In the genomic region with DNA sequence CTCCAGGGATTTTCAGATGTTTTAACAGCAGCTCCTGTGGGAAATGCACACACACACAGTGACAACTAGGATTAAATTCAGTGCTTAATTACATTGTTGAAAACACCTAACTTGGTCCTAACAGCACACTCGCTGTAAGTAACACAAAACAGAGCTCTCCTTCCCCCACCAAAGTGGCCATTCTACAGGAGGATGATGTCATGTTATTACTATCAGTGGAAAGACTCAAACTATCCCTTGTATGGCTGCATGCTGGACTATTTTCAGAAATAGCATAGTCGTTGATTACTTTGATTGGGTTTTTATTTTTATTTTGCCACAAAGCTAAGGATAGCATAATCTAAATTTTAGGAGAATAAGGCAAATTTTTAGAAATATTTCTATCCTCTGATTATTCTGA, we compare ENCODE assay signal across 36 cellular contexts.
"Had no signal": no experiment of that assay in that cellular context is flagged by ENCODE, and none has a peak within 500 bp of the region (broad histone marks: within the 10 kb centered on the region; RNA-seq: fewer than 3 reads in every experiment).

No MANE protein-coding gene starts in this region.

- H3K9me3 Mint-ChIP-seq: activated T-helper 1 cell treated with anti-CD3 and anti-CD28 coated beads, Interleukin-12 subunit alpha, Interleukin-12 subunit beta, Interleukin-2, Interleukin-4 antibody, amounts not matched to agents 30 ng/mL and 10 ng/mL and 1 ng/mL, durations not matched to agents 14 hours and 24 hours and 36 hours; activated T-helper 2 cell treated with anti-CD3 and anti-CD28 coated beads, Interferon-gamma antibody, Interleukin-2, Interleukin-4, amounts not matched to agents 10 μg/mL and 5 μg/mL and 100 μg/mL, durations not matched to agents 14 hours and 24 hours and 36 hours had no signal

- DNase-seq: activated B cell treated with CpG ODN at 0.5 μM for 24 hours; activated CD4-positive, alpha-beta memory T cell treated with anti-CD3 and anti-CD28 coated beads for 36 hours; activated CD4-positive, alpha-beta T cell treated with anti-CD3 and anti-CD28 coated beads for 48 hours; activated CD8-positive, alpha-beta memory T cell treated with anti-CD3 and anti-CD28 coated beads, Interleukin-2, amount 10 ng/mL, durations not matched to agents 7 days and 5 days; activated CD8-positive, alpha-beta memory T cell treated with anti-CD3 and anti-CD28 coated beads, Interleukin-2, amount 50 U/mL, for 4 hours; activated CD8-positive, alpha-beta T cell treated with anti-CD3 and anti-CD28 coated beads, Interleukin-2, amount 10 ng/mL, durations not matched to agents 7 days and 5 days; activated effector memory CD4-positive, alpha-beta T cell treated with anti-CD3 and anti-CD28 coated beads, Interleukin-2, amount 50 U/mL, for 16 hours; activated naive CD4-positive, alpha-beta T cell treated with anti-CD3 and anti-CD28 coated beads for 36 hours; activated naive CD8-positive, alpha-beta T cell treated with anti-CD3 and anti-CD28 coated beads for 36 hours; activated naive CD8-positive, alpha-beta T cell treated with anti-CD3 and anti-CD28 coated beads, Interleukin-2, amount 50 U/mL, for 24 hours; activated T-cell treated with anti-CD3 and anti-CD28 coated beads, Interleukin-2, amount 50 U/mL, for 1 hour; activated T-cell treated with anti-CD3 and anti-CD28 coated beads, Interleukin-2, amount 50 U/mL, for 48 hours; amniotic stem cell; anterior cingulate cortex; brain microvascular endothelial cell; central memory CD4-positive, alpha-beta T cell; cerebellar nuclear complex; dorsolateral prefrontal cortex; effector memory CD4-positive, alpha-beta T cell; endodermal cell; foreskin keratinocyte; gastrocnemius medialis; glutamatergic neuron; heart left ventricle; T-helper 1 cell; T-helper 17 cell; T1000; WERI-Rb-1 had no signal

- H3K9me3 ChIP-seq: gastrocnemius medialis had no signal

- H3K27me3 ChIP-seq: brain microvascular endothelial cell, dorsolateral prefrontal cortex, foreskin keratinocyte, gastrocnemius medialis, heart left ventricle had no signal

- H3K27ac ChIP-seq: brain microvascular endothelial cell, dorsolateral prefrontal cortex, foreskin keratinocyte, gastrocnemius medialis, WERI-Rb-1 had no signal

- H3K4me3 ChIP-seq: coronary artery, dorsolateral prefrontal cortex, gastrocnemius medialis, heart left ventricle had no signal

- H3K4me1 Mint-ChIP-seq: activated B cell treated with CpG ODN at 0.5 μM for 24 hours; activated CD8-positive, alpha-beta memory T cell treated with anti-CD3 and anti-CD28 coated beads, Interleukin-2, amount 10 ng/mL, durations not matched to agents 7 days and 5 days; activated naive CD4-positive, alpha-beta T cell treated with anti-CD3 and anti-CD28 coated beads, Interleukin-2, amount 50 U/mL, for 24 hours; activated naive CD8-positive, alpha-beta T cell treated with anti-CD3 and anti-CD28 coated beads for 36 hours; activated naive CD8-positive, alpha-beta T cell treated with anti-CD3 and anti-CD28 coated beads, Interleukin-2, amount 50 U/mL, for 24 hours; endodermal cell; T-helper 17 cell had no signal

- H3K27me3 Mint-ChIP-seq: activated CD4-positive, alpha-beta memory T cell treated with anti-CD3 and anti-CD28 coated beads for 36 hours had no signal

- H3K27ac Mint-ChIP-seq: activated B cell treated with CpG ODN at 0.5 μM for 24 hours; activated CD4-positive, alpha-beta memory T cell treated with anti-CD3 and anti-CD28 coated beads for 36 hours; activated CD8-positive, alpha-beta memory T cell treated with anti-CD3 and anti-CD28 coated beads, Interleukin-2, amount 10 ng/mL, durations not matched to agents 7 days and 5 days; activated CD8-positive, alpha-beta T cell treated with anti-CD3 and anti-CD28 coated beads, Interleukin-2, amount 10 ng/mL, durations not matched to agents 7 days and 5 days; activated naive CD4-positive, alpha-beta T cell treated with anti-CD3 and anti-CD28 coated beads for 36 hours; activated naive CD4-positive, alpha-beta T cell treated with anti-CD3 and anti-CD28 coated beads, Interleukin-2, amount 50 U/mL, for 24 hours; activated naive CD8-positive, alpha-beta T cell treated with anti-CD3 and anti-CD28 coated beads for 36 hours; activated naive CD8-positive, alpha-beta T cell treated with anti-CD3 and anti-CD28 coated beads, Interleukin-2, amount 50 U/mL, for 24 hours; activated T-helper 1 cell treated with anti-CD3 and anti-CD28 coated beads, Interleukin-12 subunit alpha, Interleukin-12 subunit beta, Interleukin-2, Interleukin-4 antibody, amounts not matched to agents 30 ng/mL and 10 ng/mL and 1 ng/mL, durations not matched to agents 14 hours and 24 hours and 36 hours; activated T-helper 2 cell treated with anti-CD3 and anti-CD28 coated beads, Interferon-gamma antibody, Interleukin-2, Interleukin-4, amounts not matched to agents 10 μg/mL and 5 μg/mL and 100 μg/mL, durations not matched to agents 14 hours and 24 hours and 36 hours; dendritic cell treated with granulocyte-macrophage colony-stimulating factor and Interleukin-4, amounts not matched to agents 40 ng/mL and 50 ng/mL, for 4 days; endodermal cell; T-helper 17 cell; T-helper 2 cell treated with Interferon-gamma antibody and Interleukin-4, amounts not matched to agents 5 μg/mL and 100 μg/mL, for 36 hours had no signal

- H3K36me3 Mint-ChIP-seq: activated CD4-positive, alpha-beta memory T cell treated with anti-CD3 and anti-CD28 coated beads for 36 hours; activated CD8-positive, alpha-beta memory T cell treated with anti-CD3 and anti-CD28 coated beads, Interleukin-2, amount 10 ng/mL, durations not matched to agents 7 days and 5 days; activated naive CD4-positive, alpha-beta T cell treated with anti-CD3 and anti-CD28 coated beads, Interleukin-2, amount 50 U/mL, for 24 hours; activated naive CD8-positive, alpha-beta T cell treated with anti-CD3 and anti-CD28 coated beads for 36 hours had no signal

- H3K4me3 Mint-ChIP-seq: activated B cell treated with CpG ODN at 0.5 μM for 24 hours; activated CD4-positive, alpha-beta memory T cell treated with anti-CD3 and anti-CD28 coated beads for 36 hours; activated CD8-positive, alpha-beta memory T cell treated with anti-CD3 and anti-CD28 coated beads, Interleukin-2, amount 10 ng/mL, durations not matched to agents 7 days and 5 days; activated CD8-positive, alpha-beta T cell treated with anti-CD3 and anti-CD28 coated beads, Interleukin-2, amount 10 ng/mL, durations not matched to agents 7 days and 5 days; activated naive CD4-positive, alpha-beta T cell treated with anti-CD3 and anti-CD28 coated beads for 36 hours; activated naive CD4-positive, alpha-beta T cell treated with anti-CD3 and anti-CD28 coated beads, Interleukin-2, amount 50 U/mL, for 24 hours; activated naive CD8-positive, alpha-beta T cell treated with anti-CD3 and anti-CD28 coated beads for 36 hours; activated naive CD8-positive, alpha-beta T cell treated with anti-CD3 and anti-CD28 coated beads, Interleukin-2, amount 50 U/mL, for 24 hours; activated T-helper 1 cell treated with anti-CD3 and anti-CD28 coated beads, Interleukin-12 subunit alpha, Interleukin-12 subunit beta, Interleukin-2, Interleukin-4 antibody, amounts not matched to agents 30 ng/mL and 10 ng/mL and 1 ng/mL, durations not matched to agents 14 hours and 24 hours and 36 hours; dendritic cell treated with granulocyte-macrophage colony-stimulating factor and Interleukin-4, amounts not matched to agents 40 ng/mL and 50 ng/mL, for 4 days; endodermal cell; T-helper 17 cell; T-helper 2 cell treated with Interferon-gamma antibody and Interleukin-4, amounts not matched to agents 5 μg/mL and 100 μg/mL, for 36 hours had no signal

- H3K4me1 ChIP-seq: foreskin keratinocyte had no signal

- H3K36me3 ChIP-seq: brain microvascular endothelial cell, gastrocnemius medialis, heart left ventricle, WERI-Rb-1 had no signal

- ATAC-seq: activated CD4-positive, CD25-positive, alpha-beta regulatory T cell treated with anti-CD3 and anti-CD28 coated beads, Interleukin-2, amount 50 U/mL, for 24 hours; activated CD8-positive, alpha-beta memory T cell treated with anti-CD3 and anti-CD28 coated beads, Interleukin-2, amount 10 ng/mL, durations not matched to agents 7 days and 5 days; activated CD8-positive, alpha-beta T cell treated with anti-CD3 and anti-CD28 coated beads, Interleukin-2, amount 10 ng/mL, durations not matched to agents 7 days and 5 days; activated naive CD8-positive, alpha-beta T cell treated with anti-CD3 and anti-CD28 coated beads, Interleukin-2, amount 50 U/mL, for 24 hours; esophagus mucosa; foreskin keratinocyte; T-helper 17 cell had no signal
